8 cellular contexts compared by ENCODE assay signal in the genomic region with DNA sequence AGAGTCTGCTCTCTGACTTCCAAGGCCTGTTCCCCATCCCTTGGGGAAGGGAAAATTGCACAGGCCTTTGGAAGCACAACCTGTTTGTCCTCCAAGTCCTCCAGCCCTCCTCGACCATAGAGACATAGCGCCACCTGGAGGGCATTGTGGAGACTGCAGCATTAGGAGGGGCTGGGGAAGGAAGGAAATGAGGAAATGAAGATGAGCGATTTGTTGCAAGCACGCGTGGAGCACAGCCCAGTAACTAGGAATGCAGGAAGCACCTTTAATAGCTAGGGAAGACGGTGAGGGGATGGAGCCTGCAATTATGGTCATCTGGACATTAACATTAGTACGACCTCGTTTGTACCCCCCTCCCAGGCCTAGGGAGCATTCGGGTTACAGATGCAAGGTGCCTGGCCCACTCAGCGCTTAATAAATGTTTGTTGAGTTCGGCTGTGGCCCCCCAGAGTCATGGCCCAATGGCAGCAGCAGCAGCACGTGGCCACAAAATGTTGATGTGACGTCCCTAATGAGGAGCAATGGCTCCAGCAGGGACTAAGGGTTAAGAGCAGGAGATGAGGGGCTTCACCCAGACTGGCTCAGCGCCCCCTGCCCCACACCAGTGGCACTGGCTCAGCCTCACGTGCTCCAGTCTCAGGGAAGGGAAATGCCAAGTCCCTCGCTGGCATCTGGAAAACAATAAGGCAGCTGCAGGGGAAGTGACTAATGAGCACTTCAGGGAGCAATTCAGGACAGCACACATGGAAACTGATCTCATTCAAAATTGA. TPM values are rescaled to one million over a fixed set of nuclear protein-coding genes. Genes with fewer than 3 reads are reported as not detected.
DNase-seq lines count a peak whose midpoint lies in the region; ATAC-seq and TF ChIP-seq lines count a peak whose summit lies in the region.

No MANE protein-coding gene starts in this region.

- peak overlapping the region; percentile 90 for H2AFZ ChIP-seq in OCI-LY7 (ENCODE audit: low read length)

- H3K36me3 ChIP-seq in OCI-LY7 (ENCODE audit: insufficient read depth, low read length): peaks cover 18% of the 10 kb centered on the region; the same call in 1 of the 2 replicates
- peaks cover 2 to 18% (median 2%) of the 10 kb centered on the region in 3 donors for H3K36me3 ChIP-seq in esophagus squamous epithelium
- H3K36me3 ChIP-seq in naive thymus-derived CD4-positive, alpha-beta T cell (ENCODE audit: control insufficient read depth in 2 of 3, insufficient read depth in 3 of 3, low read length in 3 of 3): peaks cover 0 to 12% (median 0%) of the 10 kb centered on the region in 3 experiments

- H3K36me3 Mint-ChIP-seq in naive thymus-derived CD4-positive, alpha-beta T cell: no peaks in the 10 kb centered on the region
- H3K36me3 Mint-ChIP-seq in stimulated activated effector memory CD8-positive, alpha-beta T cell treated with anti-CD3 and anti-CD28 coated beads, Interleukin-12 subunit alpha, Interleukin-12 subunit beta, amount 100 ng/mL, for 72 hours: peaks cover 3% of the 10 kb centered on the region

- ATAC-seq in naive thymus-derived CD4-positive, alpha-beta T cell: peak; percentile 94
- peak; percentile 64 for ATAC-seq in stimulated activated effector memory CD8-positive, alpha-beta T cell treated with anti-CD3 and anti-CD28 coated beads, Interleukin-12 subunit alpha, Interleukin-12 subunit beta, amount 100 ng/mL, for 72 hours
- no peak for ATAC-seq in HG02678 (IDR thresholded peaks at IDR 0.05; ENCODE audit: unreplicated experiment)

- peaks cover 0 to 30% (median 0%) of the 10 kb centered on the region in 4 donors for H3K27me3 ChIP-seq in esophagus squamous epithelium
- no peaks in the 10 kb centered on the region for H3K27me3 ChIP-seq in naive thymus-derived CD4-positive, alpha-beta T cell (ENCODE audit: control insufficient read depth in 2 of 2, insufficient read depth in 2 of 2, low read length in 2 of 2)

- H3K79me2 ChIP-seq in OCI-LY7 (ENCODE audit: insufficient read depth, low read depth, low read length): no peaks in the 10 kb centered on the region

- intact Hi-C loops in OCI-LY7 (cut with micrococcal nuclease; ENCODE audit: unreplicated experiment): loop anchor here (1.0 to 5.0 kb wide), 7 partner anchors 63 to 577 kb away; no protein-coding TSS in a partner anchor
- intact Hi-C loops in esophagus squamous epithelium (cut with DNase I): loop anchor here (5.0 to 10.0 kb wide), 2 partner anchors 119 to 282 kb away; no protein-coding TSS in a partner anchor
- intact Hi-C loops in naive thymus-derived CD4-positive, alpha-beta T cell (cut with micrococcal nuclease): loop anchor here (1.0 to 5.0 kb wide), 9 partner anchors 24 to 777 kb away; no protein-coding TSS in a partner anchor

- H3K27ac Mint-ChIP-seq in naive thymus-derived CD4-positive, alpha-beta T cell: no peak overlapping the region
- H3K27ac Mint-ChIP-seq in stimulated activated effector memory CD8-positive, alpha-beta T cell treated with anti-CD3 and anti-CD28 coated beads, Interleukin-12 subunit alpha, Interleukin-12 subunit beta, amount 100 ng/mL, for 72 hours: no peak overlapping the region

- H4K20me1 ChIP-seq in OCI-LY7 (ENCODE audit: insufficient read depth, low read length): no peaks in the 10 kb centered on the region

- H3K4me1 ChIP-seq in OCI-LY7 (ENCODE audit: insufficient read depth, low read length, poor library complexity, severe bottlenecking) (peaks cover 21% of the 10 kb centered on the region), esophagus squamous epithelium (peaks cover 14 to 38% (median 17%) of the 10 kb centered on the region in 3 donors)
- H3K4me1 ChIP-seq in naive thymus-derived CD4-positive, alpha-beta T cell (ENCODE audit: control insufficient read depth in 2 of 2, insufficient read depth in 2 of 2, low read length in 2 of 2): no peaks in the 10 kb centered on the region

- no peak overlapping the region for H3K4me3 Mint-ChIP-seq in naive thymus-derived CD4-positive, alpha-beta T cell
- H3K4me3 Mint-ChIP-seq in stimulated activated effector memory CD8-positive, alpha-beta T cell treated with anti-CD3 and anti-CD28 coated beads, Interleukin-12 subunit alpha, Interleukin-12 subunit beta, amount 100 ng/mL, for 72 hours: no peak overlapping the region

- CTCF ChIA-PET in OCI-LY7 (lab: Charles Lee; ENCODE audit: unreplicated experiment): interaction anchor here (0.5 to 1.4 kb wide), 7 partner anchors 130 to 324 kb away, joined by 3 to 7 read pairs (median 3); no protein-coding TSS in a partner anchor
- CTCF ChIA-PET in naive thymus-derived CD4-positive, alpha-beta T cell (lab: Charles Lee): interaction anchor here (0.6 to 2.8 kb wide), 13 partner anchors 8 to 572 kb away, joined by 3 to 15 read pairs (median 4); a partner anchor contains a TSS

- H3K9me3 ChIP-seq in OCI-LY7 (ENCODE audit: low read length) (no peaks in the 10 kb centered on the region), esophagus squamous epithelium (no peaks in the 10 kb centered on the region)
- no peaks in the 10 kb centered on the region for H3K9me3 ChIP-seq in naive thymus-derived CD4-positive, alpha-beta T cell (ENCODE audit: control insufficient read depth in 2 of 3, low read length in 3 of 3)

- TF ChIP-seq CTCF in OCI-LY7 (conservative IDR thresholded peaks at IDR 0.05; ENCODE audit: low read length) (peak; percentile 98), esophagus squamous epithelium (IDR thresholded peaks at IDR 0.05) (peak; percentile 96 to 99 (median 98))

- H3K4me2 ChIP-seq in OCI-LY7 (ENCODE audit: low read length): peak overlapping the region; percentile 42

- H3K4me3 ChIP-seq in OCI-LY7 (ENCODE audit: low read depth, low read length, poor library complexity, severe bottlenecking) (no peak overlapping the region), esophagus squamous epithelium (peak overlapping the region in 1 of 4 donors; percentile 9)
- peak overlapping the region; percentile 29 for H3K4me3 ChIP-seq in naive thymus-derived CD4-positive, alpha-beta T cell (ENCODE audit: low read length)

- H3K9me2 ChIP-seq in OCI-LY7 (ENCODE audit: insufficient read depth, low read length): no peaks in the 10 kb centered on the region

- 2 to 3% methylated on average over 13 to 14 of the region's 16 CpGs for WGBS in esophagus squamous epithelium, 2 donors

- H3K27ac ChIP-seq in OCI-LY7 (ENCODE audit: low read depth, low read length, poor library complexity, severe bottlenecking): no peak overlapping the region
- peak overlapping the region; percentile 13 to 77 (median 58) for H3K27ac ChIP-seq in esophagus squamous epithelium
- H3K27ac ChIP-seq in naive thymus-derived CD4-positive, alpha-beta T cell (ENCODE audit: low read depth, low read length): no peak overlapping the region

- no peak for TF ChIP-seq POLR2A in esophagus squamous epithelium (IDR thresholded peaks at IDR 0.05)

- H3K4me1 Mint-ChIP-seq in naive thymus-derived CD4-positive, alpha-beta T cell: peaks cover 0 to 10% (median 0%) of the 10 kb centered on the region in 7 donors
- H3K4me1 Mint-ChIP-seq in stimulated activated effector memory CD8-positive, alpha-beta T cell treated with anti-CD3 and anti-CD28 coated beads, Interleukin-12 subunit alpha, Interleukin-12 subunit beta, amount 100 ng/mL, for 72 hours: peaks cover 6% of the 10 kb centered on the region

- BruUV-seq in OCI-LY7 (replicated peaks; lab: Mats Ljungman, UMichigan): no TSS peak

- POLR2A ChIA-PET in OCI-LY7 (lab: Charles Lee): interaction anchor here (0.6 to 2.0 kb wide), 4 partner anchors 11 to 1936 kb away, joined by 4 to 8 read pairs (median 5); no protein-coding TSS in a partner anchor
- POLR2A ChIA-PET in naive thymus-derived CD4-positive, alpha-beta T cell (lab: Charles Lee): interaction anchor here (1.0 to 2.0 kb wide), 3 partner anchors 8 to 224 kb away, joined by 3 to 6 read pairs (median 5); a partner anchor contains a TSS

- peaks cover 0 to 2% (median 0%) of the 10 kb centered on the region in 11 donors for H3K9me3 Mint-ChIP-seq in naive thymus-derived CD4-positive, alpha-beta T cell
- no peaks in the 10 kb centered on the region for H3K9me3 Mint-ChIP-seq in stimulated activated effector memory CD8-positive, alpha-beta T cell treated with anti-CD3 and anti-CD28 coated beads, Interleukin-12 subunit alpha, Interleukin-12 subunit beta, amount 100 ng/mL, for 72 hours

- DNase-seq in DMS53 (lab: John Stamatoyannopoulos, UW): peak; percentile 95
- peak; percentile 51 for DNase-seq in KG1 (lab: John Stamatoyannopoulos, UW)
- peak; percentile 83 for DNase-seq in OCI-LY7 (ENCODE audit: low spot score)
- DNase-seq in activated T-cell treated with anti-CD3 and anti-CD28 coated beads for 48 hours (ENCODE audit: low read depth): peak; percentile 73
- DNase-seq in esophagus squamous epithelium (lab: John Stamatoyannopoulos, UW): peak; percentile 17
- DNase-seq in naive thymus-derived CD4-positive, alpha-beta T cell: peak; percentile 64 to 88 (median 76)
- peak; percentile 76 to 92 for DNase-seq in stimulated activated effector memory CD8-positive, alpha-beta T cell treated with anti-CD3 and anti-CD28 coated beads, Interleukin-12 subunit alpha, Interleukin-12 subunit beta, amount 100 ng/mL, for 72 hours (ENCODE audit: low spot score in 2 of 2)

- peaks cover 0 to 26% (median 0%) of the 10 kb centered on the region in 5 donors for H3K27me3 Mint-ChIP-seq in naive thymus-derived CD4-positive, alpha-beta T cell

RNA-seq across cellular contexts. Expression of a gene that starts 8.0 kb away (rescaled TPM):
- total RNA-seq in OCI-LY7 (2014; rRNA removed; shearing (Covaris generic)): not detected in 2 replicates
- not detected in 2 replicates for total RNA-seq in OCI-LY7 (2022)
- 10 to 100 TPM in 1 of 4 donors, 1 to 10 TPM in 3; 3.1 to 12.8 (median 6.8) TPM for total RNA-seq in esophagus squamous epithelium
- 1 to 10 TPM in 4 of 5 experiments, under 1 TPM in 1; 0.60 to 3.8 (median 2.9) TPM for total RNA-seq in naive thymus-derived CD4-positive, alpha-beta T cell
- under 1 TPM; 0.08 to 0.14 TPM for polyA plus RNA-seq in naive thymus-derived CD4-positive, alpha-beta T cell

RNA-seq across cellular contexts. Expression of a gene that starts 13.9 kb away (rescaled TPM):
- total RNA-seq in OCI-LY7 (2014; rRNA removed; shearing (Covaris generic)): 15.5 and 16.3 TPM in 2 replicates
- 20.6 and 25.2 TPM in 2 replicates for total RNA-seq in OCI-LY7 (2022)
- total RNA-seq in esophagus squamous epithelium: 10 to 100 TPM; 19.0 to 35.6 (median 26.2) TPM
- total RNA-seq in naive thymus-derived CD4-positive, alpha-beta T cell: 10 to 100 TPM; 16.5 to 21.5 (median 20.5) TPM
- 10 to 100 TPM; 24.7 to 40.5 TPM for polyA plus RNA-seq in naive thymus-derived CD4-positive, alpha-beta T cell

RNA-seq across cellular contexts. Expression of a gene that starts 58.3 kb away (rescaled TPM):
- not detected in 2 replicates for total RNA-seq in OCI-LY7 (2014; rRNA removed; shearing (Covaris generic))
- not detected in 2 replicates for total RNA-seq in OCI-LY7 (2022)
- total RNA-seq in esophagus squamous epithelium: under 1 TPM in 3 of 4 donors, not detected in 1; 0.11 to 0.19 (median 0.13) TPM
- not detected for total RNA-seq in naive thymus-derived CD4-positive, alpha-beta T cell
- polyA plus RNA-seq in naive thymus-derived CD4-positive, alpha-beta T cell: not detected

Comparison
In these comparisons a context has a peak if more than half of its experiments do, and no peak if none do; other contexts are left out.
1. DNase-seq: peak in every context shown above with its lines; median percentile 95 in DMS53; 84 in stimulated activated effector memory CD8-positive, alpha-beta T cell treated with anti-CD3 and anti-CD28 coated beads, Interleukin-12 subunit alpha, Interleukin-12 subunit beta, amount 100 ng/mL, for 72 hours; 83 in OCI-LY7; 76 in naive thymus-derived CD4-positive, alpha-beta T cell; 73 in activated T-cell treated with anti-CD3 and anti-CD28 coated beads for 48 hours; 51 in KG1; 17 in esophagus squamous epithelium.
2. H3K27ac ChIP-seq: peak in esophagus squamous epithelium (4 of 4); none in OCI-LY7 (single experiment) and naive thymus-derived CD4-positive, alpha-beta T cell (single experiment).